10 cellular contexts compared by ENCODE assay signal in genomic region chr19:58563034-58563573, GRCh38. TPM values are rescaled to one million over a fixed set of nuclear protein-coding genes. Genes with fewer than 3 reads are reported as not detected.
DNase-seq lines count a peak whose midpoint lies in the region; ATAC-seq, FAIRE-seq and TF ChIP-seq lines count a peak whose summit lies in the region.
"Had no signal": no experiment of that assay in that cellular context is flagged by ENCODE, and none has a peak within 500 bp of the region (broad histone marks: within the 10 kb centered on the region; RNA-seq: fewer than 3 reads in every experiment).

No MANE protein-coding gene starts in this region.

- no peak overlapping the region for H3K9ac ChIP-seq in parathyroid adenoma

- H3K36me3 ChIP-seq in CD4-positive, alpha-beta memory T cell (ENCODE audit: insufficient read depth, low read length): no peaks in the 10 kb centered on the region
- H3K36me3 ChIP-seq in Peyer's patch: no peaks in the 10 kb centered on the region
- H3K36me3 ChIP-seq in parathyroid adenoma (ENCODE audit: control insufficient read depth, insufficient read depth, low read length): no peaks in the 10 kb centered on the region

- no peaks in the 10 kb centered on the region for H3K79me2 ChIP-seq in parathyroid adenoma

- ATAC-seq in HG02884 (IDR thresholded peaks at IDR 0.05; ENCODE audit: unreplicated experiment): no peak

- peaks cover 8 to 63% (median 37%) of the 10 kb centered on the region in 4 donors for H3K4me1 Mint-ChIP-seq in CD4-positive, alpha-beta memory T cell

- peaks cover 47% of the 10 kb centered on the region for H3K4me1 ChIP-seq in CD4-positive, alpha-beta memory T cell (ENCODE audit: insufficient read depth, low read length)
- H3K4me1 ChIP-seq in Peyer's patch (peaks cover 4 to 35% (median 23%) of the 10 kb centered on the region in 4 donors), parathyroid adenoma (peaks cover 24% of the 10 kb centered on the region)

- H3K27me3 ChIP-seq in CD4-positive, alpha-beta memory T cell (ENCODE audit: insufficient read depth, low read length): no peaks in the 10 kb centered on the region
- no peaks in the 10 kb centered on the region for H3K27me3 ChIP-seq in Peyer's patch
- no peaks in the 10 kb centered on the region for H3K27me3 ChIP-seq in parathyroid adenoma (ENCODE audit: control insufficient read depth, insufficient read depth, low read length)

- DNase-seq in CD4-positive, alpha-beta memory T cell: peak in 2 of 5 donors; percentile 22 to 46
- DNase-seq in Peyer's patch (peak in 1 of 3 donors; percentile 60), epithelial cell of esophagus (ENCODE audit: low read depth) (no peak), AML-193 (lab: John Stamatoyannopoulos, UW) (no peak), RCC 7860 (ENCODE audit: low spot score) (no peak)
- DNase-seq in activated CD4-positive, CD25-positive, alpha-beta regulatory T cell treated with anti-CD3 and anti-CD28 coated beads, Interleukin-2, amount 50 U/mL, for 72 hours: no peak
- DNase-seq: activated CD8-positive, alpha-beta memory T cell treated with anti-CD3 and anti-CD28 coated beads, Interleukin-2, amount 50 U/mL, for 48 hours; GOT3 had no signal

- TF ChIP-seq CTCF in Peyer's patch (IDR thresholded peaks at IDR 0.05) (no peak), epithelial cell of esophagus (IDR thresholded peaks at IDR 0.05; ENCODE audit: insufficient read depth, low read depth, low read length, missing control alignments) (no peak), parathyroid adenoma (IDR thresholded peaks at IDR 0.05) (no peak)

- peak overlapping the region; percentile 59 for H3K4me2 ChIP-seq in parathyroid adenoma (ENCODE audit: low read length)

- H3K4me3 Mint-ChIP-seq in CD4-positive, alpha-beta memory T cell: peak overlapping the region; percentile 86 to 92 (median 89)

- CTCF ChIA-PET in CD4-positive, alpha-beta memory T cell (lab: Charles Lee; ENCODE audit: partially characterized antibody): interaction anchor here (1.3 to 3.1 kb wide), 2 partner anchors 19 to 43 kb away, joined by 4 to 12 read pairs; partner anchors contain the start of gene ZBTB45

- H3K9me3 ChIP-seq in CD4-positive, alpha-beta memory T cell (ENCODE audit: control insufficient read depth in 1 of 2, low read length in 2 of 2): no peaks in the 10 kb centered on the region
- no peaks in the 10 kb centered on the region for H3K9me3 ChIP-seq in Peyer's patch
- H3K9me3 ChIP-seq in parathyroid adenoma (ENCODE audit: control insufficient read depth, low read length): no peaks in the 10 kb centered on the region

- H3K4me3 ChIP-seq in CD4-positive, alpha-beta memory T cell (ENCODE audit: low read length in 2 of 2): peak overlapping the region in 1 of 2 donors; percentile 55
- peak overlapping the region; percentile 40 to 54 (median 51) for H3K4me3 ChIP-seq in Peyer's patch
- H3K4me3 ChIP-seq in epithelial cell of esophagus (ENCODE audit: low read length): peak overlapping the region; percentile 57
- H3K4me3 ChIP-seq in parathyroid adenoma (ENCODE audit: low read depth, low read length): peak overlapping the region; percentile 47

- peak overlapping the region; percentile 65 for H2AFZ ChIP-seq in parathyroid adenoma

- peak overlapping the region in 4 of 7 donors; percentile 66 to 97 (median 86) for H3K27ac Mint-ChIP-seq in CD4-positive, alpha-beta memory T cell

- peak overlapping the region; percentile 46 for H3K27ac ChIP-seq in CD4-positive, alpha-beta memory T cell (ENCODE audit: low read depth, low read length)
- H3K27ac ChIP-seq in Peyer's patch: peak overlapping the region; percentile 2 to 72 (median 34)
- H3K27ac ChIP-seq in parathyroid adenoma: peak overlapping the region; percentile 71

- TF ChIP-seq POLR2A in Peyer's patch (IDR thresholded peaks at IDR 0.05): no peak

- no peak for FAIRE-seq in RCC 7860 (lab: Jason Lieb, UNC)

- peaks cover 0 to 2% (median 0%) of the 10 kb centered on the region in 8 donors for H3K9me3 Mint-ChIP-seq in CD4-positive, alpha-beta memory T cell

- intact Hi-C loops in CD4-positive, alpha-beta memory T cell (cut with micrococcal nuclease): no loop called here

- peaks cover 0 to 9% of the 10 kb centered on the region in 2 donors for H3K36me3 Mint-ChIP-seq in CD4-positive, alpha-beta memory T cell

- POLR2A ChIA-PET in CD4-positive, alpha-beta memory T cell (lab: Charles Lee; ENCODE audit: partially characterized antibody): interaction anchor here (0.6 to 7.3 kb wide), 10 partner anchors 9 to 284 kb away, joined by 3 to 104 read pairs (median 10); partner anchors contain the start of genes CHMP2A, MZF1, TRIM28 and ZBTB45

- H3K27me3 Mint-ChIP-seq in CD4-positive, alpha-beta memory T cell: no peaks in the 10 kb centered on the region

RNA-seq across cellular contexts. Expression of gene UBE2M, which starts 4.7 kb away (rescaled TPM):
- 10 to 100 TPM; 55.1 to 58.3 TPM for total RNA-seq in CD4-positive, alpha-beta memory T cell
- polyA plus RNA-seq in CD4-positive, alpha-beta memory T cell: 10 to 100 TPM; 12.4 to 23.8 TPM
- 10 to 100 TPM; 10.2 to 37.1 (median 18.5) TPM for total RNA-seq in Peyer's patch

RNA-seq across cellular contexts. Expression of gene CHMP2A, which starts 8.2 kb away (rescaled TPM):
- total RNA-seq in CD4-positive, alpha-beta memory T cell: 10 to 100 TPM; 81.1 to 88.4 TPM
- polyA plus RNA-seq in CD4-positive, alpha-beta memory T cell: 100 to 1,000 TPM; 200 to 238 TPM
- 100 to 1,000 TPM in 2 of 4 donors, 10 to 100 TPM in 2; 79.2 to 115 (median 101) TPM for total RNA-seq in Peyer's patch

RNA-seq across cellular contexts. Expression of gene MZF1, which starts 10.0 kb away (rescaled TPM):
- total RNA-seq in CD4-positive, alpha-beta memory T cell: 10 to 100 TPM; 42.7 to 44.4 TPM
- 1 to 10 TPM; 5.2 to 8.9 TPM for polyA plus RNA-seq in CD4-positive, alpha-beta memory T cell
- total RNA-seq in Peyer's patch: 100 to 1,000 TPM in 1 of 4 donors, 10 to 100 TPM in 3; 60.9 to 123 (median 82.3) TPM

RNA-seq across cellular contexts. Expression of gene TRIM28, which starts 19.2 kb away (rescaled TPM):
- total RNA-seq in CD4-positive, alpha-beta memory T cell: 100 to 1,000 TPM; 342 to 348 TPM
- polyA plus RNA-seq in CD4-positive, alpha-beta memory T cell: 10 to 100 TPM; 19.4 to 70.9 TPM
- 100 to 1,000 TPM; 164 to 281 (median 196) TPM for total RNA-seq in Peyer's patch

RNA-seq across cellular contexts. Expression of gene ZBTB45, which starts 43.5 kb away (rescaled TPM):
- 10 to 100 TPM; 19.8 TPM for total RNA-seq in CD4-positive, alpha-beta memory T cell
- 1 to 10 TPM; 1.9 to 6.2 TPM for polyA plus RNA-seq in CD4-positive, alpha-beta memory T cell
- 10 to 100 TPM in 3 of 4 donors, 1 to 10 TPM in 1; 7.4 to 21.6 (median 14.3) TPM for total RNA-seq in Peyer's patch
